In genomic region chr2:85413592-85414421, GRCh38 we compare ENCODE assay signal across 1 cellular context.
TF ChIP-seq lines count a peak whose summit lies in the region.

No MANE protein-coding gene starts in this region.

TF ChIP-seq in K562, 482 proteins besides CTCF, POLR2A, EP300 and RAD21 (continued from another document and continues in another):
- no peak; the same call in 1 of the 2 replicates for TF ChIP-seq SIN3B (IDR thresholded peaks at IDR 0.05; ENCODE audit: low read depth)
- TF ChIP-seq NR2F6 (CRISPR knock-in tag; IDR thresholded peaks at IDR 0.05): no peak
- peak; percentile 49; the same call in 1 of the 2 replicates for TF ChIP-seq EGR1 (conservative IDR thresholded peaks at IDR 0.05)
- no peak for TF ChIP-seq MEF2A (IDR thresholded peaks at IDR 0.05; ENCODE audit: control insufficient read depth, low read depth, low read length)
- TF ChIP-seq MCM2 (IDR thresholded peaks at IDR 0.05; ENCODE audit: low read depth): no peak
- TF ChIP-seq CBX1 (IDR thresholded peaks at IDR 0.05; ENCODE audit: low read depth): no peak
- TF ChIP-seq SP2 (IDR thresholded peaks at IDR 0.05; ENCODE audit: extremely low read depth, low read depth, low read length, poor library complexity, severe bottlenecking): no peak
- TF ChIP-seq RHOXF2B (CRISPR knock-in tag; conservative IDR thresholded peaks at IDR 0.05): no peak
- TF ChIP-seq ZNF717 (CRISPR knock-in tag; IDR thresholded peaks at IDR 0.05): no peak
- TF ChIP-seq ZNF318 (IDR thresholded peaks at IDR 0.05; ENCODE audit: borderline replicate concordance in 1 of 2, low read depth in 1 of 2): no peak
- TF ChIP-seq, protein P1, sequence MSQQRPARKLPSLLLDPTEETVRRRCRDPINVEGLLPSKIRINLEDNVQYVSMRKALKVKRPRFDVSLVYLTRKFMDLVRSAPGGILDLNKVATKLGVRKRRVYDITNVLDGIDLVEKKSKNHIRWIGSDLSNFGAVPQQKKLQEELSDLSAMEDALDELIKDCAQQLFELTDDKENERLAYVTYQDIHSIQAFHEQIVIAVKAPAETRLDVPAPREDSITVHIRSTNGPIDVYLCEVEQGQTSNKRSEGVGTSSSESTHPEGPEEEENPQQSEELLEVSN (IDR thresholded peaks at IDR 0.05; ENCODE audit: borderline replicate concordance in 1 of 2, extremely low read depth in 1 of 2, insufficient read depth in 1 of 2, insufficient read length in 1 of 2, low read depth in 1 of 2, low read length in 1 of 2, poor library complexity in 1 of 2, severe bottlenecking in 1 of 2): peak; percentile 18 to 72
- TF ChIP-seq SMARCE1 (IDR thresholded peaks at IDR 0.05): peak; percentile 29; the same call in 1 of the 2 replicates
- TF ChIP-seq, protein P2, sequence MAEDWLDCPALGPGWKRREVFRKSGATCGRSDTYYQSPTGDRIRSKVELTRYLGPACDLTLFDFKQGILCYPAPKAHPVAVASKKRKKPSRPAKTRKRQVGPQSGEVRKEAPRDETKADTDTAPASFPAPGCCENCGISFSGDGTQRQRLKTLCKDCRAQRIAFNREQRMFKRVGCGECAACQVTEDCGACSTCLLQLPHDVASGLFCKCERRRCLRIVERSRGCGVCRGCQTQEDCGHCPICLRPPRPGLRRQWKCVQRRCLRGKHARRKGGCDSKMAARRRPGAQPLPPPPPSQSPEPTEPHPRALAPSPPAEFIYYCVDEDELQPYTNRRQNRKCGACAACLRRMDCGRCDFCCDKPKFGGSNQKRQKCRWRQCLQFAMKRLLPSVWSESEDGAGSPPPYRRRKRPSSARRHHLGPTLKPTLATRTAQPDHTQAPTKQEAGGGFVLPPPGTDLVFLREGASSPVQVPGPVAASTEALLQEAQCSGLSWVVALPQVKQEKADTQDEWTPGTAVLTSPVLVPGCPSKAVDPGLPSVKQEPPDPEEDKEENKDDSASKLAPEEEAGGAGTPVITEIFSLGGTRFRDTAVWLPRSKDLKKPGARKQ (CRISPR knock-in tag; IDR thresholded peaks at IDR 0.05): no peak
- TF ChIP-seq SMARCC2 (IDR thresholded peaks at IDR 0.05; ENCODE audit: low read depth): no peak
- TF ChIP-seq E2F3 (CRISPR knock-in tag; IDR thresholded peaks at IDR 0.05): 0 out of 2 replicates have a peak, but pooled peaks have one; percentile 17
- TF ChIP-seq MTA1 (IDR thresholded peaks at IDR 0.05; ENCODE audit: borderline replicate concordance): no peak
- no peak for TF ChIP-seq GABPA (tag; conservative IDR thresholded peaks at IDR 0.05; ENCODE audit: low read depth)
- no peak for TF ChIP-seq CHCHD3 (CRISPR knock-in tag; IDR thresholded peaks at IDR 0.05)
- TF ChIP-seq, protein P3, sequence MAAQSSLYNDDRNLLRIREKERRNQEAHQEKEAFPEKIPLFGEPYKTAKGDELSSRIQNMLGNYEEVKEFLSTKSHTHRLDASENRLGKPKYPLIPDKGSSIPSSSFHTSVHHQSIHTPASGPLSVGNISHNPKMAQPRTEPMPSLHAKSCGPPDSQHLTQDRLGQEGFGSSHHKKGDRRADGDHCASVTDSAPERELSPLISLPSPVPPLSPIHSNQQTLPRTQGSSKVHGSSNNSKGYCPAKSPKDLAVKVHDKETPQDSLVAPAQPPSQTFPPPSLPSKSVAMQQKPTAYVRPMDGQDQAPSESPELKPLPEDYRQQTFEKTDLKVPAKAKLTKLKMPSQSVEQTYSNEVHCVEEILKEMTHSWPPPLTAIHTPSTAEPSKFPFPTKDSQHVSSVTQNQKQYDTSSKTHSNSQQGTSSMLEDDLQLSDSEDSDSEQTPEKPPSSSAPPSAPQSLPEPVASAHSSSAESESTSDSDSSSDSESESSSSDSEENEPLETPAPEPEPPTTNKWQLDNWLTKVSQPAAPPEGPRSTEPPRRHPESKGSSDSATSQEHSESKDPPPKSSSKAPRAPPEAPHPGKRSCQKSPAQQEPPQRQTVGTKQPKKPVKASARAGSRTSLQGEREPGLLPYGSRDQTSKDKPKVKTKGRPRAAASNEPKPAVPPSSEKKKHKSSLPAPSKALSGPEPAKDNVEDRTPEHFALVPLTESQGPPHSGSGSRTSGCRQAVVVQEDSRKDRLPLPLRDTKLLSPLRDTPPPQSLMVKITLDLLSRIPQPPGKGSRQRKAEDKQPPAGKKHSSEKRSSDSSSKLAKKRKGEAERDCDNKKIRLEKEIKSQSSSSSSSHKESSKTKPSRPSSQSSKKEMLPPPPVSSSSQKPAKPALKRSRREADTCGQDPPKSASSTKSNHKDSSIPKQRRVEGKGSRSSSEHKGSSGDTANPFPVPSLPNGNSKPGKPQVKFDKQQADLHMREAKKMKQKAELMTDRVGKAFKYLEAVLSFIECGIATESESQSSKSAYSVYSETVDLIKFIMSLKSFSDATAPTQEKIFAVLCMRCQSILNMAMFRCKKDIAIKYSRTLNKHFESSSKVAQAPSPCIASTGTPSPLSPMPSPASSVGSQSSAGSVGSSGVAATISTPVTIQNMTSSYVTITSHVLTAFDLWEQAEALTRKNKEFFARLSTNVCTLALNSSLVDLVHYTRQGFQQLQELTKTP (IDR thresholded peaks at IDR 0.05; ENCODE audit: low read depth in 1 of 2, partially characterized antibody in 2 of 2): no peak
- no peak for TF ChIP-seq HNRNPL (IDR thresholded peaks at IDR 0.05; ENCODE audit: low read depth, low read length)
- TF ChIP-seq ZFP1 (CRISPR knock-in tag; IDR thresholded peaks at IDR 0.05): 0 out of 2 replicates have a peak, but pooled peaks have one; percentile 32
- TF ChIP-seq, protein P4, sequence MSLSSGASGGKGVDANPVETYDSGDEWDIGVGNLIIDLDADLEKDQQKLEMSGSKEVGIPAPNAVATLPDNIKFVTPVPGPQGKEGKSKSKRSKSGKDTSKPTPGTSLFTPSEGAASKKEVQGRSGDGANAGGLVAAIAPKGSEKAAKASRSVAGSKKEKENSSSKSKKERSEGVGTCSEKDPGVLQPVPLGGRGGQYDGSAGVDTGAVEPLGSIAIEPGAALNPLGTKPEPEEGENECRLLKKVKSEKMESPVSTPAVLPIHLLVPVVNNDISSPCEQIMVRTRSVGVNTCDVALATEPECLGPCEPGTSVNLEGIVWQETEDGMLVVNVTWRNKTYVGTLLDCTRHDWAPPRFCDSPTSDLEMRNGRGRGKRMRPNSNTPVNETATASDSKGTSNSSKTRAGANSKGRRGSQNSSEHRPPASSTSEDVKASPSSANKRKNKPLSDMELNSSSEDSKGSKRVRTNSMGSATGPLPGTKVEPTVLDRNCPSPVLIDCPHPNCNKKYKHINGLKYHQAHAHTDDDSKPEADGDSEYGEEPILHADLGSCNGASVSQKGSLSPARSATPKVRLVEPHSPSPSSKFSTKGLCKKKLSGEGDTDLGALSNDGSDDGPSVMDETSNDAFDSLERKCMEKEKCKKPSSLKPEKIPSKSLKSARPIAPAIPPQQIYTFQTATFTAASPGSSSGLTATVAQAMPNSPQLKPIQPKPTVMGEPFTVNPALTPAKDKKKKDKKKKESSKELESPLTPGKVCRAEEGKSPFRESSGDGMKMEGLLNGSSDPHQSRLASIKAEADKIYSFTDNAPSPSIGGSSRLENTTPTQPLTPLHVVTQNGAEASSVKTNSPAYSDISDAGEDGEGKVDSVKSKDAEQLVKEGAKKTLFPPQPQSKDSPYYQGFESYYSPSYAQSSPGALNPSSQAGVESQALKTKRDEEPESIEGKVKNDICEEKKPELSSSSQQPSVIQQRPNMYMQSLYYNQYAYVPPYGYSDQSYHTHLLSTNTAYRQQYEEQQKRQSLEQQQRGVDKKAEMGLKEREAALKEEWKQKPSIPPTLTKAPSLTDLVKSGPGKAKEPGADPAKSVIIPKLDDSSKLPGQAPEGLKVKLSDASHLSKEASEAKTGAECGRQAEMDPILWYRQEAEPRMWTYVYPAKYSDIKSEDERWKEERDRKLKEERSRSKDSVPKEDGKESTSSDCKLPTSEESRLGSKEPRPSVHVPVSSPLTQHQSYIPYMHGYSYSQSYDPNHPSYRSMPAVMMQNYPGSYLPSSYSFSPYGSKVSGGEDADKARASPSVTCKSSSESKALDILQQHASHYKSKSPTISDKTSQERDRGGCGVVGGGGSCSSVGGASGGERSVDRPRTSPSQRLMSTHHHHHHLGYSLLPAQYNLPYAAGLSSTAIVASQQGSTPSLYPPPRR (CRISPR knock-in tag; IDR thresholded peaks at IDR 0.05; ENCODE audit: borderline replicate concordance): no peak
- peak; percentile 82 for TF ChIP-seq HMGN3 (IDR thresholded peaks at IDR 0.05; ENCODE audit: borderline replicate concordance, extremely low read depth, insufficient read length, low read depth, low read length)
- TF ChIP-seq NFIC (IDR thresholded peaks at IDR 0.05): 0 out of 2 replicates have a peak, but pooled peaks have one; percentile 10
- no peak for TF ChIP-seq TRIM25 (IDR thresholded peaks at IDR 0.05; ENCODE audit: borderline replicate concordance)
- TF ChIP-seq KAT2B (IDR thresholded peaks at IDR 0.05; ENCODE audit: low read depth, low read length): no peak
- TF ChIP-seq ZNF347 (CRISPR knock-in tag; IDR thresholded peaks at IDR 0.05; ENCODE audit: low read depth): no peak
